In the genomic region with DNA sequence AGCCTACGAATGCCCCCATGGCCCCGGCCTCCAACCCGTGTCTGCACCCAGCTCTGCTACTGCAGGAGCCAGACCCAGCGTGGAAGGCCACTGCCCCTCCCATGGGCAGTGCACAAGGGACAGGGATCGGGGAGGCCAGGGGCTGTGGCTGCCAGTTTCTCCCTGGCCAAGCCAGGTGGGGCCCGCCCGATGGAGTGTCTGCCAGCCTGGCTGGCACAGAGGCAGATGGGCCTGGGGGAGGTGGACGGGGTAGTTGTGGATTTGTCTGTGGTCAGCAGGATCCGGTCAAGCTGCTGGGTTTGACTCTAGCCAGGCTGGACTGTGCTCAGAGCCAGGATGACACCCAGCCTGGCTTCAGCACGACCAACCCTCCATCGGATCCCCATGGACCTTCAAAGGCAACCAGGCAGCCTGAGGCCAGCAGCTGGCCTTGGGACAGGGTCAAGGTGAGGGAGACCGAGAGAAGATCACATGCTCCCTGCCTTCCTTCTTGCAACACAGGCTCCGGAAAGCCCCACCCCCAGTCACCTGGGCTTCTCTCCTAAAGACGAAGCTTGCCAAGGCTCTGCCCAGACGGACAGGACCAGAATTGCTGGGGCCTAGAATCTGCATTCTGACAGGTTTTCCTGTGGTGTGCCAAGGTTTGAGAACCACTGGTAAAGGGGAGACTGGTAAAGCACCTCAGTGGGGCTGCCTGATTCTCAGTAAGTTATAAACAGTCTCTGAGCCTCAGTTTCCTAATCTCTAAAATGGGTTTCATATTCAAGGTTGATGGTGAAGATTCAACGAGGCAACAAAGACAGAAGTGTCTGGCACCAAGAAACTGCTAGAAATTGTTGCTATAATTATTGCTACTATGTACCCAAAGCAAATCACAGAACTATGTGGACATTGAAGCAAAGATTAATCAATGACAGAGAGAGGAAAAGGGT, we compare ENCODE assay signal across 23 cellular contexts.
A peak's percentile ranks its signal among the peaks of the same experiment; 100 is the strongest.
DNase-seq lines count a peak whose midpoint lies in the region; ATAC-seq, FAIRE-seq and TF ChIP-seq lines count a peak whose summit lies in the region.
"Had no signal": no experiment of that assay in that cellular context is flagged by ENCODE, and none has a peak within 500 bp of the region (broad histone marks: within the 10 kb centered on the region; RNA-seq: fewer than 3 reads in every experiment).

No MANE protein-coding gene starts in this region.

- no peak for TF ChIP-seq RAD21 in K562 (CRISPR knock-in tag; conservative IDR thresholded peaks at IDR 0.05 in 1 of 2, IDR thresholded peaks at IDR 0.05 in 1 of 2)

- DNase-seq in MCF 10A (ENCODE audit: unreplicated experiment) (peak; percentile 32), breast epithelium (ENCODE audit: low spot score in 2 of 2) (no peak), K562 (ENCODE audit: extremely low read depth in 1 of 4, low spot score in 3 of 4) (no peak), kidney (peak; percentile 52), neuronal stem cell (ENCODE audit: low spot score) (no peak), MV-4-11 (lab: John Stamatoyannopoulos, UW) (no peak), NCI-H128 (lab: John Stamatoyannopoulos, UW; ENCODE audit: unreplicated experiment) (no peak), WERI-Rb-1 (no peak)
- DNase-seq: CD4-positive, CD25-positive, alpha-beta regulatory T cell; COR-L47; DMS153; GF-D8; MG63; NCI-H1092; NCI-H146; NCI-H2029 treated with DMSO at 0.1 percent for 48 hours; NCI-H748 treated with DMSO at 0.1 percent for 48 hours; RPMI8226; SIG-M5 had no signal

- H3K9me3 ChIP-seq in breast epithelium = no peaks in the 10 kb centered on the region
- H3K9me3 ChIP-seq in K562 (replicated peaks; ENCODE audit: control insufficient read depth, insufficient read depth, low read depth, low read length) = no peaks in the 10 kb centered on the region
- H3K9me3 ChIP-seq in kidney (ENCODE audit: control insufficient read depth in 1 of 2, low read length in 2 of 2) = no peaks in the 10 kb centered on the region
- no peaks in the 10 kb centered on the region for H3K9me3 ChIP-seq in neuronal stem cell (replicated peaks in 1 of 2; ENCODE audit: control insufficient read depth in 2 of 2, insufficient read depth in 1 of 2, low read depth in 1 of 2, low read length in 2 of 2)
- H3K9me3 ChIP-seq in WERI-Rb-1 (ENCODE audit: severe bottlenecking) = no peaks in the 10 kb centered on the region
- H3K9me3 ChIP-seq: MG63 had no signal

- H3K27me3 ChIP-seq in breast epithelium (peaks cover 0 to 11% of the 10 kb centered on the region in 2 donors), K562 (ENCODE audit: control insufficient read depth in 2 of 2, insufficient read depth in 2 of 2, low read length in 2 of 2) (peaks cover 4 to 58% of the 10 kb centered on the region in 2 experiments; a peak in 3 of 5 replicates), neuronal stem cell (ENCODE audit: control insufficient read depth in 3 of 3, insufficient read depth in 3 of 3, low read depth in 1 of 3, low read length in 3 of 3) (peaks cover 0 to 43% (median 0%) of the 10 kb centered on the region in 3 experiments), WERI-Rb-1 (ENCODE audit: insufficient read depth, low read depth, severe bottlenecking) (no peaks in the 10 kb centered on the region)
- H3K27me3 ChIP-seq: MG63 had no signal

- H3K4me1 Mint-ChIP-seq in MCF 10A (ENCODE audit: insufficient read depth, unreplicated experiment) = peaks cover 13% of the 10 kb centered on the region

- H3K27ac Mint-ChIP-seq in MCF 10A (ENCODE audit: low read depth, unreplicated experiment) = no peak overlapping the region
- H3K27ac Mint-ChIP-seq: GM23338 had no signal

- H3K9ac ChIP-seq in K562 (ENCODE audit: insufficient read depth in 1 of 2, low read depth in 2 of 2, low read length in 2 of 2) = no peak overlapping the region
- no peak overlapping the region for H3K9ac ChIP-seq in kidney (ENCODE audit: low read length in 2 of 2)
- H3K9ac ChIP-seq in neuronal stem cell (ENCODE audit: low read depth, low read length, poor library complexity) = no peak overlapping the region

- 5% methylated on average over 16 of the region's 16 CpGs for WGBS in K562 (ENCODE audit: insufficient coverage, low coverage, missing lambda C conversion rate)
- no CpG with 5 or more reads among the region's 16 CpGs for WGBS in neuronal stem cell (ENCODE audit: extremely low coverage in 2 of 2, insufficient read length in 2 of 2, insufficient replicate concordance in 1 of 2), 2 donors

- no peaks in the 10 kb centered on the region for H3K27me3 Mint-ChIP-seq in MCF 10A (ENCODE audit: insufficient read depth, unreplicated experiment)

- H4K20me1 ChIP-seq in K562 (replicated peaks; ENCODE audit: control insufficient read depth, insufficient read depth, low read length) = no peaks in the 10 kb centered on the region; the same call in none of the 2 replicates

- H3K27ac ChIP-seq in breast epithelium (no peak overlapping the region), K562 (ENCODE audit: extremely low read depth, low read depth, low read length) (no peak overlapping the region), kidney (ENCODE audit: low read depth in 2 of 2, low read length in 2 of 2) (no peak overlapping the region), neuronal stem cell (replicated peaks; ENCODE audit: low read length) (no peak overlapping the region), WERI-Rb-1 (no peak overlapping the region)
- H3K27ac ChIP-seq: 22Rv1 had no signal

- no peak overlapping the region for H3K23ac ChIP-seq in neuronal stem cell (ENCODE audit: low read depth, low read length, poor library complexity)

- intact Hi-C loops in MCF 10A (cut with micrococcal nuclease) = no loop called here
- intact Hi-C loops in breast epithelium (cut with DNase I; ENCODE audit: low total_unique reads) = loop anchor here (5.0 kb wide), 1 partner anchor 218 kb away; no protein-coding TSS in a partner anchor
- intact Hi-C loops in K562 (cut with micrococcal nuclease) = no loop called here
- intact Hi-C loops in kidney (cut with DNase I) = no loop called here

- H3K4me3 Mint-ChIP-seq in MCF 10A (ENCODE audit: unreplicated experiment) = no peak overlapping the region
- H3K4me3 Mint-ChIP-seq: CD4-positive, CD25-positive, alpha-beta regulatory T cell; GM23338 had no signal

- H3K36me3 Mint-ChIP-seq in MCF 10A (ENCODE audit: insufficient read depth, unreplicated experiment) = no peaks in the 10 kb centered on the region
- H3K36me3 Mint-ChIP-seq: CD4-positive, CD25-positive, alpha-beta regulatory T cell had no signal

- H3K9me1 ChIP-seq in K562 (ENCODE audit: control insufficient read depth, insufficient read depth, low read length) = no peaks in the 10 kb centered on the region

- no peak overlapping the region for H3K4ac ChIP-seq in neuronal stem cell (ENCODE audit: low read length)

- TF ChIP-seq POLR2A in breast epithelium (IDR thresholded peaks at IDR 0.05) = no peak
- TF ChIP-seq POLR2A in K562 (conservative IDR thresholded peaks at IDR 0.05) = no peak

- no peaks in the 10 kb centered on the region for H3K79me2 ChIP-seq in K562 (ENCODE audit: control insufficient read depth, insufficient read depth, low read length)

- no peak overlapping the region for H3K4me2 ChIP-seq in K562 (ENCODE audit: insufficient read depth, low read length)
- H3K4me2 ChIP-seq in neuronal stem cell (ENCODE audit: insufficient read depth, low read length, poor library complexity, severe bottlenecking) = no peak overlapping the region
- H3K4me2 ChIP-seq: GM23338 had no signal

- no peak for TF ChIP-seq CTCF in MCF 10A (IDR thresholded peaks at IDR 0.05; ENCODE audit: unreplicated experiment)
- TF ChIP-seq CTCF in breast epithelium (IDR thresholded peaks at IDR 0.05) = no peak
- no peak for TF ChIP-seq CTCF in K562 (IDR thresholded peaks at IDR 0.05 in 2 of 3, conservative IDR thresholded peaks at IDR 0.05 in 1 of 3; ENCODE audit: insufficient read depth in 2 of 3, low read depth in 1 of 3, low read length in 3 of 3)
- TF ChIP-seq CTCF in kidney (IDR thresholded peaks at IDR 0.05; ENCODE audit: borderline replicate concordance, extremely low read depth, insufficient read depth) = no peak
- no peak for TF ChIP-seq CTCF in WERI-Rb-1 (IDR thresholded peaks at IDR 0.05; ENCODE audit: low read depth, low read length)

- H3K9me3 Mint-ChIP-seq in MCF 10A (ENCODE audit: unreplicated experiment) = no peaks in the 10 kb centered on the region
- H3K9me3 Mint-ChIP-seq: GM23338 had no signal

- FAIRE-seq in K562 (lab: Jason Lieb, UNC) (no peak), kidney (lab: Jason Lieb, UNC) (no peak)
- FAIRE-seq: GM19239 had no signal

- in situ Hi-C loops in K562 (cut with MboI) = no loop called here

- H3K36me3 ChIP-seq in breast epithelium (no peaks in the 10 kb centered on the region), K562 (ENCODE audit: control insufficient read depth, insufficient read depth, low read length) (no peaks in the 10 kb centered on the region), kidney (ENCODE audit: control insufficient read depth in 1 of 2, insufficient read depth in 2 of 2, low read length in 2 of 2) (no peaks in the 10 kb centered on the region), neuronal stem cell (replicated peaks in 1 of 2; ENCODE audit: control insufficient read depth in 2 of 2, insufficient read depth in 2 of 2, low read length in 2 of 2) (no peaks in the 10 kb centered on the region), WERI-Rb-1 (no peaks in the 10 kb centered on the region)
- H3K36me3 ChIP-seq: MG63 had no signal

- ATAC-seq in K562 = no peak
- ATAC-seq: GM23338, SK-N-SH treated with all-trans-retinoic acid at 6 μM for 48 hours had no signal

- H2AFZ ChIP-seq in K562 (ENCODE audit: low read depth, low read length) (no peak overlapping the region), neuronal stem cell (ENCODE audit: low read length) (no peak overlapping the region)
- H2AFZ ChIP-seq: GM23338 had no signal

- H2BK15ac ChIP-seq in neuronal stem cell (ENCODE audit: low read length) = no peak overlapping the region

- H2AK5ac ChIP-seq in neuronal stem cell (ENCODE audit: low read depth, low read length) = peak overlapping the region; percentile 22

- H4K91ac ChIP-seq in neuronal stem cell (ENCODE audit: low read depth, low read length, poor library complexity) = no peak overlapping the region

- CTCF ChIA-PET in MCF 10A (lab: Yijun Ruan, JAX) = interaction anchor here (0.6 kb wide), 1 partner anchor 16 kb away, joined by 3 read pairs; no protein-coding TSS in a partner anchor
- CTCF ChIA-PET in K562 (lab: Yijun Ruan, JAX; ENCODE audit: low intra/inter-chr PET ratio) = no interaction called here

- BruUV-seq in MCF 10A (replicated peaks; lab: Mats Ljungman, UMichigan) = no TSS peak
- BruUV-seq in K562 (replicated peaks; lab: Mats Ljungman, UMichigan) = no TSS peak

- H4K8ac ChIP-seq in neuronal stem cell (ENCODE audit: low read depth, low read length) = no peak overlapping the region

- TF ChIP-seq EP300 in K562 (IDR thresholded peaks at IDR 0.05; ENCODE audit: low read length) = no peak

- H3K18ac ChIP-seq in neuronal stem cell (ENCODE audit: low read length) = peak overlapping the region; percentile 41

- H3K4me3 ChIP-seq in breast epithelium (no peak overlapping the region), K562 (no peak overlapping the region), kidney (ENCODE audit: low read length in 2 of 2) (no peak overlapping the region), neuronal stem cell (ENCODE audit: low read length in 2 of 2) (no peak overlapping the region), WERI-Rb-1 (ENCODE audit: low read depth, low read length) (no peak overlapping the region)
- H3K4me3 ChIP-seq: GM23338, MG63 had no signal

- peak overlapping the region; percentile 83 for H2BK5ac ChIP-seq in neuronal stem cell (ENCODE audit: low read length)

- H2BK120ac ChIP-seq in neuronal stem cell (ENCODE audit: low read depth, low read length) = no peak overlapping the region

- no peak overlapping the region for H2BK12ac ChIP-seq in neuronal stem cell (ENCODE audit: low read length)

- H3K14ac ChIP-seq in neuronal stem cell (ENCODE audit: low read length) = no peak overlapping the region

- H3K79me1 ChIP-seq in neuronal stem cell (ENCODE audit: low read depth, low read length) = no peaks in the 10 kb centered on the region

- POLR2A ChIA-PET in MCF 10A (lab: Yijun Ruan, JAX) (interaction anchor here (0.7 kb wide), 1 partner anchor 41 kb away, joined by 3 read pairs; no protein-coding TSS in a partner anchor), K562 (lab: Yijun Ruan, JAX) (interaction anchor here (0.6 kb wide), 2 partner anchors 64 to 805 kb away, joined by 3 read pairs; no protein-coding TSS in a partner anchor)

- no peaks in the 10 kb centered on the region for H3K4me1 ChIP-seq in breast epithelium
- peaks cover 0 to 4% of the 10 kb centered on the region in 2 experiments; a peak in 2 of 5 replicates for H3K4me1 ChIP-seq in K562 (replicated peaks in 1 of 2; ENCODE audit: control insufficient read depth in 2 of 2, insufficient read depth in 2 of 2, low read length in 2 of 2)
- H3K4me1 ChIP-seq in kidney (ENCODE audit: control insufficient read depth in 1 of 2, insufficient read depth in 1 of 2, low read depth in 1 of 2, low read length in 2 of 2) = no peaks in the 10 kb centered on the region
- peaks cover 0 to 6% of the 10 kb centered on the region in 2 donors for H3K4me1 ChIP-seq in neuronal stem cell (ENCODE audit: control insufficient read depth in 2 of 2, insufficient read depth in 1 of 2, low read depth in 1 of 2, low read length in 2 of 2)

Comparison
In these comparisons a context has a peak if more than half of its experiments do, and no peak if none do; other contexts are left out.
1. DNase-seq: peak in MCF 10A (single experiment) and kidney (single experiment); none in breast epithelium (0 of 2), K562 (0 of 4), neuronal stem cell (single experiment), MV-4-11 (single experiment), NCI-H128 (single experiment) and WERI-Rb-1 (single experiment).